ENCODE assay signal across 2 cellular contexts in genomic region chr3:11131886-11132285, GRCh38. TPM values are rescaled to one million over a fixed set of nuclear protein-coding genes. Genes with fewer than 3 reads are reported as not detected.
"Had no signal": no experiment of that assay in that cellular context is flagged by ENCODE, and none has a peak within 500 bp of the region (broad histone marks: within the 10 kb centered on the region; RNA-seq: fewer than 3 reads in every experiment).

No MANE protein-coding gene starts in this region.

RNA-seq across cellular contexts. Expression of gene HRH1, which starts 22.4 kb away (rescaled TPM):
- total RNA-seq: HepG2, SK-MEL-5 had no signal
